In genomic region chr6:110864816-110865215, GRCh38 we compare ENCODE assay signal across 18 cellular contexts.
"Had no signal": no experiment of that assay in that cellular context is flagged by ENCODE, and none has a peak within 500 bp of the region (broad histone marks: within the 10 kb centered on the region; RNA-seq: fewer than 3 reads in every experiment).

No MANE protein-coding gene starts in this region.

- H3K36me3 ChIP-seq: left ventricle myocardium inferior, ovary, stomach, upper lobe of left lung had no signal

- H3K4me3 Mint-ChIP-seq: activated CD4-positive, alpha-beta memory T cell treated with anti-CD3 and anti-CD28 coated beads, Interleukin-2, amount 10 ng/mL, durations not matched to agents 7 days and 5 days; activated CD4-positive, alpha-beta T cell treated with anti-CD3 and anti-CD28 coated beads for 36 hours; activated naive CD8-positive, alpha-beta T cell; activated T-cell treated with anti-CD3 and anti-CD28 coated beads, Interleukin-2, amount 50 U/mL, for 4 hours; natural killer cell had no signal

- H3K4me3 ChIP-seq: body of pancreas, hepatocyte, left ventricle myocardium inferior, mucosa of descending colon, ovary, stomach, testis, upper lobe of left lung had no signal

- H3K4me1 ChIP-seq: body of pancreas, left ventricle myocardium inferior, stomach had no signal

- H3K27ac ChIP-seq: body of pancreas, hepatocyte, left ventricle myocardium inferior, ovary, stomach, testis, upper lobe of left lung had no signal

- DNase-seq: activated CD4-positive, alpha-beta memory T cell treated with anti-CD3 and anti-CD28 coated beads, Interleukin-2, amount 10 ng/mL, durations not matched to agents 7 days and 5 days; activated CD4-positive, alpha-beta T cell treated with anti-CD3 and anti-CD28 coated beads for 36 hours; activated effector memory CD4-positive, alpha-beta T cell treated with anti-CD3 and anti-CD28 coated beads, Interleukin-2, amount 50 U/mL, for 16 hours; activated T-cell treated with anti-CD3 and anti-CD28 coated beads, Interleukin-2, amount 50 U/mL, for 4 hours; amygdala; body of pancreas; caudate nucleus; left ventricle myocardium inferior; mucosa of descending colon; natural killer cell; ovary; stimulated activated CD4-positive, alpha-beta T cell treated with anti-CD3 and anti-CD28 coated beads, Interleukin-1b, Interleukin-23, amount 100 ng/mL, for 48 hours; stomach; T-helper 2 cell; testis; upper lobe of left lung had no signal

- H3K27me3 ChIP-seq: body of pancreas, hepatocyte, ovary, stomach, testis, upper lobe of left lung had no signal

- H3K27me3 Mint-ChIP-seq: activated CD4-positive, alpha-beta memory T cell treated with anti-CD3 and anti-CD28 coated beads, Interleukin-2, amount 10 ng/mL, durations not matched to agents 7 days and 5 days; activated CD4-positive, alpha-beta T cell treated with anti-CD3 and anti-CD28 coated beads for 36 hours; activated naive CD8-positive, alpha-beta T cell had no signal

- H3K9me3 Mint-ChIP-seq: activated CD4-positive, alpha-beta memory T cell treated with anti-CD3 and anti-CD28 coated beads, Interleukin-2, amount 10 ng/mL, durations not matched to agents 7 days and 5 days; activated T-cell treated with anti-CD3 and anti-CD28 coated beads, Interleukin-2, amount 50 U/mL, for 4 hours; natural killer cell had no signal

- H3K4me1 Mint-ChIP-seq: natural killer cell had no signal

- H3K27ac Mint-ChIP-seq: activated CD4-positive, alpha-beta memory T cell treated with anti-CD3 and anti-CD28 coated beads, Interleukin-2, amount 10 ng/mL, durations not matched to agents 7 days and 5 days; activated CD4-positive, alpha-beta T cell treated with anti-CD3 and anti-CD28 coated beads for 36 hours; activated naive CD8-positive, alpha-beta T cell; natural killer cell had no signal

- H3K9me3 ChIP-seq: body of pancreas, left ventricle myocardium inferior, mucosa of descending colon, ovary, stomach, testis, upper lobe of left lung had no signal

- H3K36me3 Mint-ChIP-seq: activated naive CD8-positive, alpha-beta T cell; natural killer cell had no signal
